In the genomic region with DNA sequence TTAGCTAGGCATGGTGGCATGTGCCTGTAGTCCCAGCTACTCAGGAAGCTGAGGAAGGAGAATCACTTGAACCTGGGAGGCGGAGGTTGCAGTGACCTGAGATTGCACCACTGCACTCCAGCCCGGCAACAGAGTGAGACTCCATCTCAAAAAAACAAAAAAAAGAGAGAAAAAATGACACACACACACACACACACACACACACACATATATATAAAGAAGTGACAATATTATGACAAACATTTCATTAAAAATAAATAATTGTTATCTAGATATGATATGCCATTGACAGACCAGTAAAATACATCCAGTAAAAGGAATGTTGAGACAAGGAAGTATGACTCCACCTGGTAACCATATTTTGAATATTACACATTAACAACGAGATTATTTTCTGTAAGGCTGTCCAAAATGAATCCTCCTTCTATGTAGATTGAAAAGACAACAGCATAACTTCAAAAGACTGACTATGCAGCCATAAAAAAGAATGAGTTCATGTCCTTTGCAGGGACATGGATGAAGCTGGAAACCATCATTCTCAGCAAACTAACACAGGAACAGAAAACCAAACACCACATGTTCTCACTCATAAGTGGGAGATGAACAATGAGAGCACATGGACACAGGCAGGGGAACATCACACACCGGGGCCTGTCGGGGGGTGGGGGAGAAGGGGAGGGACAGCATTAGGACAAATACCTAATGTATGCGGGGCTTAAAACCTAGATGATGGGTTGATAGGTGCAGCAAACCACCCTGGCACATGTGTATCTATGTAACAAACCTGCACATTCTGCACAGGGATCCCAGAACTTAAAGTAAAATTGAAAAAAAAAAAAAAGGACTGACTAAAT, we compare ENCODE assay signal across 3 cellular contexts.
TF ChIP-seq lines count a peak whose summit lies in the region.

No MANE protein-coding gene starts in this region.

TF ChIP-seq in HEK293T, 16 proteins besides CTCF, POLR2A, EP300 and RAD21:
- TF ChIP-seq L3MBTL2 (conservative IDR thresholded peaks at IDR 0.05): 0 out of 2 replicates have a peak, but pooled peaks have one; percentile 33

TF ChIP-seq in SK-N-SH, 30 proteins besides CTCF, POLR2A, EP300 and RAD21:
- TF ChIP-seq GATA2 (CRISPR knock-in tag; IDR thresholded peaks at IDR 0.05): peak; percentile 9; the same call in 1 of the 2 replicates

TF ChIP-seq in HepG2, 621 proteins besides CTCF, POLR2A, EP300 and RAD21:
- 0 out of 2 replicates have a peak, but pooled peaks have one; percentile 9 for TF ChIP-seq MNT (IDR thresholded peaks at IDR 0.05)
TF ChIP-seq in HepG2: peak in this region for 1; not testable (repeated sequence) for 620.
